ENCODE assay signal across 13 cellular contexts in genomic region chr1:93056214-93056613, GRCh38. TPM values are rescaled to one million over a fixed set of nuclear protein-coding genes. Genes with fewer than 3 reads are reported as not detected.
DNase-seq lines count a peak whose midpoint lies in the region; ATAC-seq and TF ChIP-seq lines count a peak whose summit lies in the region.
"Had no signal": no experiment of that assay in that cellular context is flagged by ENCODE, and none has a peak within 500 bp of the region (broad histone marks: within the 10 kb centered on the region; RNA-seq: fewer than 3 reads in every experiment).

No MANE protein-coding gene starts in this region.

- no peaks in the 10 kb centered on the region for H3K9me3 Mint-ChIP-seq in stimulated activated memory B cell treated with anti-CD40 and anti-IgM and Interleukin-4, amounts not matched to agents 10 μg/mL and 1 μg/mL and 100 μg/mL, for 72 hours
- H3K9me3 Mint-ChIP-seq: activated T-cell treated with anti-CD3 and anti-CD28 coated beads, Interleukin-2, amount 50 U/mL, for 72 hours had no signal

- H3K4me1 Mint-ChIP-seq in stimulated activated memory B cell treated with anti-CD40 and anti-IgM and Interleukin-4, amounts not matched to agents 10 μg/mL and 1 μg/mL and 100 μg/mL, for 72 hours, result no peaks in the 10 kb centered on the region

- no peak overlapping the region for H3K27ac Mint-ChIP-seq in stimulated activated memory B cell treated with anti-CD40 and anti-IgM and Interleukin-4, amounts not matched to agents 10 μg/mL and 1 μg/mL and 100 μg/mL, for 72 hours
- H3K27ac Mint-ChIP-seq: activated T-cell treated with anti-CD3 and anti-CD28 coated beads, Interleukin-2, amount 50 U/mL, for 72 hours had no signal

- no peak overlapping the region for H3K4me3 ChIP-seq in astrocyte of the cerebellum (ENCODE audit: low read depth, low read length)
- H3K4me3 ChIP-seq: dorsolateral prefrontal cortex had no signal

- TF ChIP-seq CTCF in astrocyte of the cerebellum (IDR thresholded peaks at IDR 0.05; ENCODE audit: low read depth, low read length, missing control alignments), result no peak

- in situ Hi-C loops in astrocyte of the cerebellum (cut with HindIII; ENCODE audit: low sequenced_read_pairs), result no loop called here

- no peak for ATAC-seq in HG03439 (IDR thresholded peaks at IDR 0.05; ENCODE audit: unreplicated experiment)
- ATAC-seq in HG02623 (IDR thresholded peaks at IDR 0.05; ENCODE audit: unreplicated experiment), result no peak
- ATAC-seq in stimulated activated memory B cell treated with anti-CD40 and anti-IgM and Interleukin-4, amounts not matched to agents 10 μg/mL and 1 μg/mL and 100 μg/mL, for 72 hours, result no peak
- ATAC-seq: activated T-cell treated with anti-CD3 and anti-CD28 coated beads, Interleukin-2, amount 50 U/mL, for 72 hours had no signal

- H3K27me3 Mint-ChIP-seq in stimulated activated memory B cell treated with anti-CD40 and anti-IgM and Interleukin-4, amounts not matched to agents 10 μg/mL and 1 μg/mL and 100 μg/mL, for 72 hours, result no peaks in the 10 kb centered on the region

- DNase-seq in ELR (ENCODE audit: low read depth) (peak; percentile 50), M059J (ENCODE audit: low read depth) (peak; percentile 38), astrocyte of the cerebellum (ENCODE audit: low read depth) (peak; percentile 33), iPS-NIHi7 (ENCODE audit: extremely low spot score) (peak; percentile 80), SHP77 treated with DMSO at 0.1 percent for 48 hours (lab: John Stamatoyannopoulos, UW) (no peak)
- DNase-seq: activated T-cell treated with anti-CD3 and anti-CD28 coated beads, Interleukin-2, amount 50 U/mL, for 72 hours; DMS53; dorsolateral prefrontal cortex; NCI-H226; T-helper 1 cell had no signal

- no peak overlapping the region for H3K4me3 Mint-ChIP-seq in stimulated activated memory B cell treated with anti-CD40 and anti-IgM and Interleukin-4, amounts not matched to agents 10 μg/mL and 1 μg/mL and 100 μg/mL, for 72 hours
- H3K4me3 Mint-ChIP-seq: activated T-cell treated with anti-CD3 and anti-CD28 coated beads, Interleukin-2, amount 50 U/mL, for 72 hours had no signal

- H3K36me3 Mint-ChIP-seq in stimulated activated memory B cell treated with anti-CD40 and anti-IgM and Interleukin-4, amounts not matched to agents 10 μg/mL and 1 μg/mL and 100 μg/mL, for 72 hours, result no peaks in the 10 kb centered on the region

RNA-seq across cellular contexts. Expression of gene MTF2, which starts 22.9 kb away (rescaled TPM):
- 17.7 and 23.6 TPM in 2 replicates for total RNA-seq in M059J (2014; rRNA removed; shearing (Covaris generic))
